In the genomic region with DNA sequence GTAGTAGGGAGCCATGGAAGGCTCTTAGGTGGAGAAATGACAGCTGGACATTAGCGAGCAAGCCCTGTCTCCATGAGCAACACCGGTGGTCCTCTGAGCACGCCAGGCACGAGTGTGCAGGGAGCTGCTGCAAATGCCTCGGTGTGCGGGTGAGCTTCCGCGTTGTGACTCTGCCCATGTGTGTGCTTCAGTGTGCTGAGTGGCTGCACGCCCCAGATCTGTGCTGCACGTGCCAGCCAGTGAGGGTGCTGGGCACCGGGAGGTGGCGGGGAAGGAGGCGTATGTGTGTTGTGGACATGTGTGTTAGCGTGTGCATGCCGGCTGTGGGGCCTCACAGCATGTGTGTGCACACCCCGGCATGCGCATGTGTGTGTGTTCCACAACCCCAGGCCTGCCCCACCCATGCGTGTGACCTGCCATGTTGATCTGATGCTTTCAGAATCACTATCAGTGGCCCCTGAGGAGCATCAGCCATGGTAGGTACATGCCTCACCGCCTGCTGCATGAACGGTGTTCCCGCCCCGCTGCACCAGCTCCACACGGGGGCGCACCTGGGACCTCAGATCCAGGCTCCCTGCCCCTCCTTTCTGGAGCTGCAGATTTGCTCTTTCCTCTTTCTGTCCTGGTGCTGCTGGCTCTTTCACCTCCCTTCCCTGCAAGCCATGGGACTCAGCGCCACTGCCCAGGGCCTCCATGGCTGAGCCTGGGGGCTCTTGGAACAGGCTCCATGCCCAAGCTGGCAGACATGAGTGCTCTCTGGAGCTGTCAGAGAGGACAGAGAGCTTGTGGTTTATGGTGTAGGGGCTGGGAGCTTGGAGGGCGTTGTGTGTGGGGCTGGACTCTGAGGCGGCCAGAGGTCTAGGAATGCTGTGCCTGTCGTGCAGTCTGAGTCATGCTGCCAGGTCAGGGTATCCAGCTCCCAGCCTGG, we compare ENCODE assay signal across 9 cellular contexts.
DNase-seq lines count a peak whose midpoint lies in the region; ATAC-seq and TF ChIP-seq lines count a peak whose summit lies in the region.
"Had no signal": no experiment of that assay in that cellular context is flagged by ENCODE, and none has a peak within 500 bp of the region (broad histone marks: within the 10 kb centered on the region; RNA-seq: fewer than 3 reads in every experiment).

No MANE protein-coding gene starts in this region.

- DNase-seq in cardiac muscle cell (ENCODE audit: low read depth in 1 of 2, low spot score in 1 of 2): peak; percentile 71 to 76
- no peak for DNase-seq in Right ventricle myocardium inferior (ENCODE audit: missing footprints)
- DNase-seq in NOMO-1 treated with dmso at 0.1 percent for 144 hours (lab: John Stamatoyannopoulos, UW; ENCODE audit: unreplicated experiment): peak; percentile 79
- peak in 1 of 2 donors; percentile 83 for DNase-seq in activated naive CD4-positive, alpha-beta T cell treated with anti-CD3 and anti-CD28 coated beads, Interleukin-2, amount 50 U/mL, for 72 hours (ENCODE audit: low spot score in 2 of 2)
- DNase-seq in left kidney (ENCODE audit: low read depth, low spot score): peak; percentile 88
- peak; percentile 64 for DNase-seq in stimulated activated naive CD8-positive, alpha-beta T cell treated with anti-CD3 and anti-CD28 coated beads, Interleukin-15, Interleukin-2, amounts not matched to agents 100 U/mL and 50 U/mL, for 24 hours

- ATAC-seq in Right ventricle myocardium inferior (no peak), GM21825 (IDR thresholded peaks at IDR 0.05; ENCODE audit: unreplicated experiment) (no peak), GM19324 (IDR thresholded peaks at IDR 0.05; ENCODE audit: low FRiP score, unreplicated experiment) (no peak)
- ATAC-seq in activated naive CD4-positive, alpha-beta T cell treated with anti-CD3 and anti-CD28 coated beads, Interleukin-2, amount 50 U/mL, for 72 hours: peak; percentile 35 to 82
- ATAC-seq in stimulated activated naive CD8-positive, alpha-beta T cell treated with anti-CD3 and anti-CD28 coated beads, Interleukin-15, Interleukin-2, amounts not matched to agents 100 U/mL and 50 U/mL, for 24 hours: no peak

- H3K36me3 ChIP-seq in cardiac muscle cell: no peaks in the 10 kb centered on the region

- no peaks in the 10 kb centered on the region for H3K9me3 Mint-ChIP-seq in activated naive CD4-positive, alpha-beta T cell treated with anti-CD3 and anti-CD28 coated beads, Interleukin-2, amount 50 U/mL, for 72 hours

- H3K4me3 ChIP-seq in cardiac muscle cell: no peak overlapping the region
- H3K4me3 ChIP-seq: dorsolateral prefrontal cortex had no signal

- no peaks in the 10 kb centered on the region for H3K36me3 Mint-ChIP-seq in activated naive CD4-positive, alpha-beta T cell treated with anti-CD3 and anti-CD28 coated beads, Interleukin-2, amount 50 U/mL, for 72 hours

- no peaks in the 10 kb centered on the region for H3K27me3 ChIP-seq in cardiac muscle cell
- H3K27me3 ChIP-seq: dorsolateral prefrontal cortex had no signal

- intact Hi-C loops in Right ventricle myocardium inferior (cut with DNase I): no loop called here

- peak; percentile 67 for TF ChIP-seq CTCF in cardiac muscle cell (IDR thresholded peaks at IDR 0.05; ENCODE audit: low read depth, low read length)

- H3K9me3 ChIP-seq in cardiac muscle cell (ENCODE audit: low read depth): no peaks in the 10 kb centered on the region

- H3K27ac ChIP-seq in cardiac muscle cell: no peak overlapping the region
- H3K27ac ChIP-seq: dorsolateral prefrontal cortex had no signal

- no peaks in the 10 kb centered on the region for H3K4me1 ChIP-seq in cardiac muscle cell (ENCODE audit: low read depth)

- no peak overlapping the region for H3K27ac Mint-ChIP-seq in activated naive CD4-positive, alpha-beta T cell treated with anti-CD3 and anti-CD28 coated beads, Interleukin-2, amount 50 U/mL, for 72 hours

Comparison
In these comparisons a context has a peak if more than half of its experiments do, and no peak if none do; other contexts are left out.
1. ATAC-seq: peak in activated naive CD4-positive, alpha-beta T cell treated with anti-CD3 and anti-CD28 coated beads, Interleukin-2, amount 50 U/mL, for 72 hours (2 of 2); none in Right ventricle myocardium inferior (single experiment), stimulated activated naive CD8-positive, alpha-beta T cell treated with anti-CD3 and anti-CD28 coated beads, Interleukin-15, Interleukin-2, amounts not matched to agents 100 U/mL and 50 U/mL, for 24 hours (single experiment), GM21825 (single experiment) and GM19324 (single experiment).